Comparison of ENCODE assay signal across 1 cellular context in genomic region chr1:43172532-43172972, GRCh38.
TF ChIP-seq lines count a peak whose summit lies in the region.

No MANE protein-coding gene starts in this region.

TF ChIP-seq in K562, 482 proteins besides CTCF, POLR2A, EP300 and RAD21 (continued from another document and continues in another):
- TF ChIP-seq ZNF407 (IDR thresholded peaks at IDR 0.05; ENCODE audit: low read depth) (no peak), IRF9 (tag; IDR thresholded peaks at IDR 0.05) (no peak), RBM17 (IDR thresholded peaks at IDR 0.05; ENCODE audit: borderline replicate concordance, low read depth, low read length) (no peak), SETDB1 (IDR thresholded peaks at IDR 0.05; ENCODE audit: low read length) (no peak), E4F1 (CRISPR knock-in tag; IDR thresholded peaks at IDR 0.05; ENCODE audit: borderline replicate concordance) (no peak), HIVEP1 (CRISPR knock-in tag; IDR thresholded peaks at IDR 0.05) (no peak), NR2F6 (CRISPR knock-in tag; IDR thresholded peaks at IDR 0.05) (no peak), ARHGAP35 (IDR thresholded peaks at IDR 0.05; ENCODE audit: partially characterized antibody) (no peak), MXD1 (CRISPR knock-in tag; IDR thresholded peaks at IDR 0.05; ENCODE audit: borderline replicate concordance, poor library complexity, severe bottlenecking) (no peak), GTF2E2 (tag; IDR thresholded peaks at IDR 0.05) (peak; percentile 13; the same call in 1 of the 2 replicates), E2F3 (CRISPR knock-in tag; IDR thresholded peaks at IDR 0.05) (no peak), SMC3 (conservative IDR thresholded peaks at IDR 0.05; ENCODE audit: insufficient read depth, low read depth, low read length) (no peak), POU5F1 (IDR thresholded peaks at IDR 0.05; ENCODE audit: borderline replicate concordance, low read depth, low read length, partially characterized antibody) (no peak), EHMT2 (IDR thresholded peaks at IDR 0.05) (no peak), TEAD4 (IDR thresholded peaks at IDR 0.05; ENCODE audit: low read length) (peak; percentile 59), TEAD4 (CRISPR knock-in tag; IDR thresholded peaks at IDR 0.05; ENCODE audit: borderline replicate concordance) (no peak), ZNF75A (CRISPR knock-in tag; IDR thresholded peaks at IDR 0.05) (no peak), USF1 (CRISPR knock-in tag; IDR thresholded peaks at IDR 0.05) (no peak), POLR2AphosphoS5 (IDR thresholded peaks at IDR 0.05; ENCODE audit: control insufficient read depth, insufficient read depth, low read depth, low read length) (no peak), BACH1 (tag; IDR thresholded peaks at IDR 0.05) (no peak), ZNF184 (CRISPR knock-in tag; IDR thresholded peaks at IDR 0.05) (no peak), MAFG (tag; conservative IDR thresholded peaks at IDR 0.05) (no peak), NCOA6 (IDR thresholded peaks at IDR 0.05) (no peak), MEIS2 (IDR thresholded peaks at IDR 0.05; ENCODE audit: partially characterized antibody) (no peak), SIRT6 (IDR thresholded peaks at IDR 0.05; ENCODE audit: low read depth, low read length) (no peak), LCOR (CRISPR knock-in tag; IDR thresholded peaks at IDR 0.05) (peak; percentile 85), ZNF644 (tag; IDR thresholded peaks at IDR 0.05; ENCODE audit: low read depth) (no peak), ZNF140 (CRISPR knock-in tag; IDR thresholded peaks at IDR 0.05) (no peak), GABPB2 (CRISPR knock-in tag; conservative IDR thresholded peaks at IDR 0.05) (no peak), MNT (conservative IDR thresholded peaks at IDR 0.05) (no peak), RFX7 (CRISPR knock-in tag; IDR thresholded peaks at IDR 0.05) (no peak), TGIF2 (CRISPR knock-in tag; IDR thresholded peaks at IDR 0.05) (peak; percentile 37; the same call in 1 of the 2 replicates), E2F8 (IDR thresholded peaks at IDR 0.05; ENCODE audit: low read depth, partially characterized antibody) (peak; percentile 92), CXXC5 (CRISPR knock-in tag; IDR thresholded peaks at IDR 0.05) (no peak), KAT8 (IDR thresholded peaks at IDR 0.05; ENCODE audit: low read depth) (no peak), L3MBTL2 (IDR thresholded peaks at IDR 0.05) (peak; percentile 99), ZBTB43 (CRISPR knock-in tag; IDR thresholded peaks at IDR 0.05) (peak; percentile 88), E2F6 (IDR thresholded peaks at IDR 0.05; ENCODE audit: borderline replicate concordance in 1 of 2, extremely low read depth in 1 of 2, insufficient read depth in 1 of 2, insufficient read length in 1 of 2, low read depth in 1 of 2, low read length in 1 of 2, poor library complexity in 1 of 2, severe bottlenecking in 1 of 2) (peak; percentile 99 to 100), ZNF830 (CRISPR knock-in tag; IDR thresholded peaks at IDR 0.05) (no peak), SOX6 (IDR thresholded peaks at IDR 0.05) (no peak)
